ENCODE assay signal across 8 cellular contexts in the genomic region with DNA sequence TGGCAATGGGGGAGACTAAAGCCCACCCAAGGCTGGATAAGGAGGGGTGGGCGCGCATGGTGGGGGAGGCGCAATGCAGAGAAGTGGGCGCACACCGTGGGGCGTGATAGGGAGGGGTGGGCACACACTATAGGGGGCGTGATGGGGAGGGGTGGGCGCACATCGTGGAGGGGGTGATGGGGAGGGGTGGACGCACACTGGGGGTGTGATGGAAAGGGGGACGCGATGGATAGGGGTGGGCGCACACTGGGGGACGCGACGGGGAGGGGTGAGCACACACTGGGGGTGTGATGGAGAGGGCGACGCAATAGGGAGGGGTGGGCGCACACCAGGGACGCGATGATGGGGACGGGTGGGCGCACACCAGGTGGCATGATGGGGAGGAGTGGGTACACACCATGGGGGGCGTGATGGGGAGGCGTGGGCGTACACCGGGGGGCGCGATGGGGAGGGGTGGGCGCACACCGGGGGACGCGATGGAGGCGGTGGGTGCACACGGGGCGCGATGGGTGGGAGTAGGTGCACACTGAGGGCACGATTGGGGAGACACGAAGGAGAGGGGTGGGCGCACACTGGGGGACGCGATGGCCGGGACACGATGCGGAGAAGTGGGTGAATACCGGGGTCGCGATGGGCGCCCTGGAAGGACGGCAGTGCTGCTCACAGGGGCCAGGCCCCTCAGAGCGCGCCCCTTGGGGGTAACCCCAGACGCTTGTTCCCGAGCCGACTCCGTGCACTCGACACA. TPM values are rescaled to one million over a fixed set of nuclear protein-coding genes. Genes with fewer than 3 reads are reported as not detected.
DNase-seq lines count a peak whose midpoint lies in the region; FAIRE-seq and TF ChIP-seq lines count a peak whose summit lies in the region.

No MANE protein-coding gene starts in this region.

- no peaks in the 10 kb centered on the region for H3K27me3 ChIP-seq in BLaER1 treated with 17β-estradiol and CSF1 and Interleukin-3, amounts not matched to agents 10 nM and 100 nM

- peaks cover 14% of the 10 kb centered on the region for H3K36me3 Mint-ChIP-seq in nephron (ENCODE audit: low read depth)

- H3K36me3 ChIP-seq in BLaER1 treated with 17β-estradiol and CSF1 and Interleukin-3, amounts not matched to agents 10 nM and 100 nM, result peaks cover 12 to 33% (median 20%) of the 10 kb centered on the region in 11 experiments; a peak in 20 of 22 replicates

- peaks cover 5% of the 10 kb centered on the region for H3K27me3 Mint-ChIP-seq in nephron (ENCODE audit: low read depth)

- H3K4me3 Mint-ChIP-seq in nephron, result peak overlapping the region; percentile 85 to 93 (median 90)

- peak overlapping the region; percentile 67 to 84 (median 80) for H3K4me3 ChIP-seq in BLaER1 treated with 17β-estradiol and CSF1 and Interleukin-3, amounts not matched to agents 10 nM and 100 nM
- H3K4me3 ChIP-seq in Jurkat, Clone E6-1 (ENCODE audit: low read length), result peak overlapping the region; percentile 67

- H3K9ac ChIP-seq in BLaER1 treated with 17β-estradiol and CSF1 and Interleukin-3, amounts not matched to agents 10 nM and 100 nM, result peak overlapping the region; percentile 95 to 99 (median 97)

- DNase-seq in Jurkat, Clone E6-1 (ENCODE audit: low read depth, low spot score), result no peak
- DNase-seq in ecto neural progenitor cell (ENCODE audit: low spot score) (peak; percentile 49), D721Med (ENCODE audit: insufficient read length, low spot score) (no peak), NOMO-1 (lab: John Stamatoyannopoulos, UW; ENCODE audit: unreplicated experiment in 2 of 2) (no peak), NCI-H524 treated with DMSO at 0.1 percent for 48 hours (lab: John Stamatoyannopoulos, UW) (no peak)
- no peak for DNase-seq in stimulated activated CD4-positive, alpha-beta T cell treated with anti-CD3 and anti-CD28 coated beads, Interleukin-12 subunit alpha, Interleukin-12 subunit beta, amount 100 ng/mL, for 4 hours

- TF ChIP-seq CTCF in nephron (IDR thresholded peaks at IDR 0.05; ENCODE audit: unreplicated experiment in 3 of 3) (no peak), D721Med (IDR thresholded peaks at IDR 0.05; ENCODE audit: insufficient read depth, missing control alignments) (no peak)

- peaks cover 4% of the 10 kb centered on the region for H3K4me1 Mint-ChIP-seq in nephron

- peak overlapping the region; percentile 88 to 99 (median 96) for H3K4me2 ChIP-seq in BLaER1 treated with 17β-estradiol and CSF1 and Interleukin-3, amounts not matched to agents 10 nM and 100 nM

- H3K4me1 ChIP-seq in BLaER1 treated with 17β-estradiol and CSF1 and Interleukin-3, amounts not matched to agents 10 nM and 100 nM, result peaks cover 56 to 66% (median 64%) of the 10 kb centered on the region in 10 experiments

- FAIRE-seq in D721Med (lab: Jason Lieb, UNC), result no peak

- peaks cover 14 to 31% (median 22%) of the 10 kb centered on the region in 11 experiments; a peak in 21 of 22 replicates for H3K9me3 ChIP-seq in BLaER1 treated with 17β-estradiol and CSF1 and Interleukin-3, amounts not matched to agents 10 nM and 100 nM (replicated peaks in 1 of 11)

- peak overlapping the region; percentile 32 to 88 (median 67) for H3K27ac Mint-ChIP-seq in nephron

- H4K20me1 ChIP-seq in BLaER1 treated with 17β-estradiol and CSF1 and Interleukin-3, amounts not matched to agents 10 nM and 100 nM, result peaks cover 54 to 57% (median 56%) of the 10 kb centered on the region in 11 experiments

- peak overlapping the region in 9 of 11 experiments; percentile 96 to 100 (median 98); a peak in 16 of 22 replicates for H3K27ac ChIP-seq in BLaER1 treated with 17β-estradiol and CSF1 and Interleukin-3, amounts not matched to agents 10 nM and 100 nM

- H3K9me3 Mint-ChIP-seq in nephron, result peaks cover 14% of the 10 kb centered on the region

RNA-seq across cellular contexts. Expression of a gene that starts 0.9 kb away (rescaled TPM):
- polyA plus RNA-seq in Jurkat, Clone E6-1 (2012; ENCODE audit: insufficient read depth, insufficient read length), result 149 TPM

RNA-seq across cellular contexts. Expression of a gene that starts 15.3 kb away (rescaled TPM):
- 124 TPM for polyA plus RNA-seq in Jurkat, Clone E6-1 (2012; ENCODE audit: insufficient read depth, insufficient read length)

RNA-seq across cellular contexts. Expression of a gene that starts 56.6 kb away (rescaled TPM):
- 98.0 TPM for polyA plus RNA-seq in Jurkat, Clone E6-1 (2012; ENCODE audit: insufficient read depth, insufficient read length)
